Comparison of ENCODE assay signal across 28 cellular contexts in genomic region chr7:138867744-138868143, GRCh38.
"Had no signal": no experiment of that assay in that cellular context is flagged by ENCODE, and none has a peak within 500 bp of the region (broad histone marks: within the 10 kb centered on the region; RNA-seq: fewer than 3 reads in every experiment).

No MANE protein-coding gene starts in this region.

- H3K27ac ChIP-seq: stomach, suprapubic skin, testis, thoracic aorta, thyroid gland, tibial artery, tibial nerve, transverse colon, upper lobe of left lung, upper lobe of right lung, uterus, vagina had no signal

- DNase-seq: stimulated activated CD4-positive, alpha-beta T cell treated with anti-CD3 and anti-CD28 coated beads, Interleukin-2, amount 100 ng/mL, for 48 hours; stimulated activated CD4-positive, alpha-beta T cell treated with anti-CD3 and anti-CD28 coated beads, Interleukin-4, amount 100 ng/mL, for 1 hour; stimulated activated CD4-positive, alpha-beta T cell treated with anti-CD3 and anti-CD28 coated beads, Interleukin-4, amount 100 ng/mL, for 24 hours; stimulated activated CD4-positive, alpha-beta T cell treated with anti-CD3 and anti-CD28 coated beads, Interleukin-4, amount 100 ng/mL, for 4 hours; stimulated activated CD8-positive, alpha-beta memory T cell treated with anti-CD3 and anti-CD28 coated beads, Interleukin-4, amount 100 ng/mL, for 48 hours; stimulated activated naive B cell treated with anti-CD40 and anti-IgM and Interleukin-4, amounts not matched to agents 10 μg/mL and 1 μg/mL and 100 μg/mL, for 72 hours; stimulated activated naive CD4-positive, alpha-beta T cell; stimulated activated naive CD4-positive, alpha-beta T cell treated with Interleukin-2 at 50 U/mL for 16 hours; stimulated activated naive CD8-positive, alpha-beta T cell treated with anti-CD3 and anti-CD28 coated beads, Interleukin-15, amount 100 ng/mL, for 72 hours; stimulated activated naive CD8-positive, alpha-beta T cell treated with anti-CD3 and anti-CD28 coated beads, Interleukin-15, Interleukin-2, amounts not matched to agents 100 U/mL and 50 U/mL, for 24 hours; stomach; substantia nigra; testis; thyroid gland; tibial artery; transverse colon; trophoblast cell; upper lobe of right lung; uterus had no signal

- H3K9me3 ChIP-seq: stomach, suprapubic skin, testis, thoracic aorta, thyroid gland, tibial artery, tibial nerve, transverse colon, upper lobe of left lung, upper lobe of right lung, uterus, vagina had no signal

- H3K4me1 ChIP-seq: stomach, suprapubic skin, testis, thyroid gland, tibial artery, tibial nerve, transverse colon, upper lobe of left lung, upper lobe of right lung, uterus, vagina had no signal

- H3K4me1 Mint-ChIP-seq: stimulated activated memory B cell treated with anti-CD40 and anti-IgM and Interleukin-4, amounts not matched to agents 10 μg/mL and 1 μg/mL and 100 μg/mL, for 72 hours had no signal

- H3K4me3 Mint-ChIP-seq: stimulated activated effector memory CD8-positive, alpha-beta T cell treated with anti-CD3 and anti-CD28 coated beads, Interleukin-12 subunit alpha, Interleukin-12 subunit beta, amount 100 ng/mL, for 72 hours; stimulated activated memory B cell treated with anti-CD40 and anti-IgM and Interleukin-4, amounts not matched to agents 10 μg/mL and 1 μg/mL and 100 μg/mL, for 72 hours; stimulated activated naive B cell treated with anti-CD40 and anti-IgM and Interleukin-4, amounts not matched to agents 10 μg/mL and 1 μg/mL and 100 μg/mL, for 72 hours; stimulated activated naive CD8-positive, alpha-beta T cell treated with anti-CD3 and anti-CD28 coated beads, Interleukin-15, amount 100 ng/mL, for 72 hours; stimulated activated naive CD8-positive, alpha-beta T cell treated with anti-CD3 and anti-CD28 coated beads, Interleukin-15, Interleukin-2, amounts not matched to agents 100 ng/mL and 50 ng/mL, for 24 hours; type B pancreatic cell had no signal

- H3K27ac Mint-ChIP-seq: stimulated activated memory B cell treated with anti-CD40 and anti-IgM and Interleukin-4, amounts not matched to agents 10 μg/mL and 1 μg/mL and 100 μg/mL, for 72 hours; stimulated activated naive B cell treated with anti-CD40 and anti-IgM and Interleukin-4, amounts not matched to agents 10 μg/mL and 1 μg/mL and 100 μg/mL, for 72 hours; stimulated activated naive CD8-positive, alpha-beta T cell treated with anti-CD3 and anti-CD28 coated beads, Interleukin-15, amount 100 ng/mL, for 72 hours; stimulated activated naive CD8-positive, alpha-beta T cell treated with anti-CD3 and anti-CD28 coated beads, Interleukin-15, Interleukin-2, amounts not matched to agents 100 ng/mL and 50 ng/mL, for 24 hours; type B pancreatic cell had no signal

- H3K36me3 ChIP-seq: thoracic aorta, thyroid gland, transverse colon, uterus had no signal

- H3K27me3 ChIP-seq: stomach, suprapubic skin, testis, thyroid gland, tibial artery, tibial nerve, transverse colon, upper lobe of left lung, upper lobe of right lung, uterus, vagina had no signal

- H3K9me3 Mint-ChIP-seq: stimulated activated effector memory CD8-positive, alpha-beta T cell treated with anti-CD3 and anti-CD28 coated beads, Interleukin-12 subunit alpha, Interleukin-12 subunit beta, amount 100 ng/mL, for 72 hours; stimulated activated memory B cell treated with anti-CD40 and anti-IgM and Interleukin-4, amounts not matched to agents 10 μg/mL and 1 μg/mL and 100 μg/mL, for 72 hours; stimulated activated naive CD8-positive, alpha-beta T cell treated with anti-CD3 and anti-CD28 coated beads, Interleukin-15, amount 100 ng/mL, for 72 hours; stimulated activated naive CD8-positive, alpha-beta T cell treated with anti-CD3 and anti-CD28 coated beads, Interleukin-15, Interleukin-2, amounts not matched to agents 100 ng/mL and 50 ng/mL, for 24 hours; type B pancreatic cell had no signal

- H3K27me3 Mint-ChIP-seq: stimulated activated naive B cell treated with anti-CD40 and anti-IgM and Interleukin-4, amounts not matched to agents 10 μg/mL and 1 μg/mL and 100 μg/mL, for 72 hours; stimulated activated naive CD8-positive, alpha-beta T cell treated with anti-CD3 and anti-CD28 coated beads, Interleukin-15, amount 100 ng/mL, for 72 hours; stimulated activated naive CD8-positive, alpha-beta T cell treated with anti-CD3 and anti-CD28 coated beads, Interleukin-15, Interleukin-2, amounts not matched to agents 100 ng/mL and 50 ng/mL, for 24 hours; type B pancreatic cell had no signal

- H3K4me3 ChIP-seq: stomach, suprapubic skin, testis, thoracic aorta, thyroid gland, tibial artery, tibial nerve, transverse colon, upper lobe of left lung, upper lobe of right lung, uterus, vagina had no signal

- H3K36me3 Mint-ChIP-seq: stimulated activated effector memory CD8-positive, alpha-beta T cell treated with anti-CD3 and anti-CD28 coated beads, Interleukin-12 subunit alpha, Interleukin-12 subunit beta, amount 100 ng/mL, for 72 hours; stimulated activated memory B cell treated with anti-CD40 and anti-IgM and Interleukin-4, amounts not matched to agents 10 μg/mL and 1 μg/mL and 100 μg/mL, for 72 hours; stimulated activated naive B cell treated with anti-CD40 and anti-IgM and Interleukin-4, amounts not matched to agents 10 μg/mL and 1 μg/mL and 100 μg/mL, for 72 hours had no signal
